Comparison of ENCODE assay signal across 8 cellular contexts in genomic region chr1:119631433-119632102, GRCh38. TPM values are rescaled to one million over a fixed set of nuclear protein-coding genes. Genes with fewer than 3 reads are reported as not detected.
DNase-seq lines count a peak whose midpoint lies in the region; ATAC-seq and TF ChIP-seq lines count a peak whose summit lies in the region.

No MANE protein-coding gene starts in this region.

- DNase-seq in AG09309 (ENCODE audit: low read depth) (no peak), HFF-Myc (ENCODE audit: extremely low read depth, low read depth) (no peak), SJCRH30 (peak; percentile 79 to 82), fibroblast of villous mesenchyme (ENCODE audit: low read depth) (peak; percentile 84), nucleus accumbens (lab: John Stamatoyannopoulos, UW) (peak in 47 of 56 donors; percentile 8 to 83 (median 41)), WERI-Rb-1 (no peak), MV-4-11 (lab: John Stamatoyannopoulos, UW) (no peak)

- H3K36me3 ChIP-seq in SJCRH30 (0 out of 2 replicates have a peak, but pooled peaks cover 4% of the 10 kb centered on the region), WERI-Rb-1 (no peaks in the 10 kb centered on the region)

- ATAC-seq in HG03045 (IDR thresholded peaks at IDR 0.05; ENCODE audit: unreplicated experiment) = no peak

- H3K27ac ChIP-seq in SJCRH30 (peak overlapping the region; percentile 60), WERI-Rb-1 (no peak overlapping the region)

- H3K9me3 ChIP-seq in SJCRH30 (replicated peaks) (no peaks in the 10 kb centered on the region), WERI-Rb-1 (ENCODE audit: severe bottlenecking) (no peaks in the 10 kb centered on the region)

- peaks cover 7% of the 10 kb centered on the region for H3K4me1 ChIP-seq in SJCRH30

- H3K4me3 ChIP-seq in AG09309 (ENCODE audit: control insufficient read depth, low read depth, low read length) (peak overlapping the region; percentile 18), HFF-Myc (replicated peaks; ENCODE audit: low read depth, low read length) (peak overlapping the region; percentile 19), SJCRH30 (peak overlapping the region; percentile 54), fibroblast of villous mesenchyme (ENCODE audit: low read depth, low read length) (peak overlapping the region; percentile 40), WERI-Rb-1 (ENCODE audit: low read depth, low read length) (no peak overlapping the region)

- no peaks in the 10 kb centered on the region for H3K27me3 ChIP-seq in SJCRH30
- no peaks in the 10 kb centered on the region for H3K27me3 ChIP-seq in WERI-Rb-1 (ENCODE audit: insufficient read depth, low read depth, severe bottlenecking)

- TF ChIP-seq CTCF in AG09309 (IDR thresholded peaks at IDR 0.05; ENCODE audit: control insufficient read depth, insufficient read depth, low read depth, low read length, missing control alignments) (no peak), HFF-Myc (IDR thresholded peaks at IDR 0.05; ENCODE audit: low read depth, low read length, missing control alignments) (no peak), fibroblast of villous mesenchyme (IDR thresholded peaks at IDR 0.05; ENCODE audit: insufficient read depth, low read depth, low read length) (no peak), WERI-Rb-1 (IDR thresholded peaks at IDR 0.05; ENCODE audit: low read depth, low read length) (no peak)

RNA-seq across cellular contexts. Expression of gene ZNF697, which starts 16.5 kb away (rescaled TPM):
- 6.2 and 7.6 TPM in 2 replicates for total RNA-seq in SJCRH30 (2014; rRNA removed; shearing (Covaris generic))
- 13.2 and 14.2 TPM in 2 replicates for total RNA-seq in fibroblast of villous mesenchyme

Comparison
In these comparisons a context has a peak if more than half of its experiments do, and no peak if none do; other contexts are left out.
1. DNase-seq: peak in SJCRH30 (2 of 2), fibroblast of villous mesenchyme (single experiment) and nucleus accumbens (47 of 56); none in AG09309 (single experiment), HFF-Myc (single experiment), WERI-Rb-1 (single experiment) and MV-4-11 (single experiment).